Comparison of ENCODE assay signal across 10 cellular contexts in genomic region chr2:84897773-84898172, GRCh38. TPM values are rescaled to one million over a fixed set of nuclear protein-coding genes. Genes with fewer than 3 reads are reported as not detected.
A peak's percentile ranks its signal among the peaks of the same experiment; 100 is the strongest.
DNase-seq lines count a peak whose midpoint lies in the region; ATAC-seq, FAIRE-seq and TF ChIP-seq lines count a peak whose summit lies in the region.
"Had no signal": no experiment of that assay in that cellular context is flagged by ENCODE, and none has a peak within 500 bp of the region (broad histone marks: within the 10 kb centered on the region; RNA-seq: fewer than 3 reads in every experiment).

No MANE protein-coding gene starts in this region.

- intact Hi-C loops in mammary epithelial cell (cut with micrococcal nuclease) (no loop called here), pancreas (cut with DNase I) (no loop called here)

- H3K27me3 ChIP-seq in OCI-LY1 (ENCODE audit: insufficient read depth, low read length) (no peaks in the 10 kb centered on the region), mammary epithelial cell (ENCODE audit: insufficient read depth, low read length) (no peaks in the 10 kb centered on the region), skeletal muscle tissue (ENCODE audit: control insufficient read depth in 3 of 3, insufficient read depth in 3 of 3, low read length in 3 of 3) (no peaks in the 10 kb centered on the region), pancreas (no peaks in the 10 kb centered on the region)

- H3K4me2 ChIP-seq in OCI-LY1 (ENCODE audit: low read length): peak overlapping the region; percentile 42; the same call in 1 of the 2 replicates
- peak overlapping the region; percentile 56 for H3K4me2 ChIP-seq in mammary epithelial cell (ENCODE audit: insufficient read depth, low read depth, low read length)

- H3K36me3 ChIP-seq in OCI-LY1 (ENCODE audit: insufficient read depth, low read length) (no peaks in the 10 kb centered on the region), mammary epithelial cell (ENCODE audit: insufficient read depth, low read length) (no peaks in the 10 kb centered on the region), skeletal muscle tissue (ENCODE audit: control insufficient read depth in 3 of 3, insufficient read depth in 3 of 3, low read length in 3 of 3) (no peaks in the 10 kb centered on the region), pancreas (no peaks in the 10 kb centered on the region)

- H3K9me2 ChIP-seq in OCI-LY1 (ENCODE audit: low read depth, low read length): no peaks in the 10 kb centered on the region

- peak overlapping the region; percentile 57; the same call in 1 of the 2 replicates for H2AFZ ChIP-seq in OCI-LY1 (ENCODE audit: low read length)
- H2AFZ ChIP-seq in mammary epithelial cell (ENCODE audit: low read depth, low read length): no peak overlapping the region

- H3K9ac ChIP-seq in OCI-LY1 (ENCODE audit: low read length) (no peak overlapping the region; the same call in 1 of the 2 replicates), mammary epithelial cell (ENCODE audit: insufficient read depth, low read length) (no peak overlapping the region), skeletal muscle tissue (ENCODE audit: low read depth in 1 of 3, low read length in 3 of 3) (no peak overlapping the region)
- H3K9ac ChIP-seq: parathyroid adenoma had no signal

- in situ Hi-C loops in mammary epithelial cell (cut with MboI; ENCODE audit: low sequenced_read_pairs in 2 of 2): loop anchor here in 1 of 2 donors (25.0 kb wide), 1 partner anchor 410 kb away; no protein-coding TSS in a partner anchor

- TSS peak; percentile 40 for BruUV-seq in mammary epithelial cell (replicated peaks; lab: Mats Ljungman, UMichigan)

- H3K4me1 ChIP-seq in OCI-LY1 (ENCODE audit: insufficient read depth, low read length, severe bottlenecking): peaks cover 35% of the 10 kb centered on the region
- H3K4me1 ChIP-seq in mammary epithelial cell (ENCODE audit: insufficient read depth, low read length): peaks cover 41% of the 10 kb centered on the region
- peaks cover 6 to 9% (median 7%) of the 10 kb centered on the region in 3 donors for H3K4me1 ChIP-seq in skeletal muscle tissue (ENCODE audit: control insufficient read depth in 3 of 3, insufficient read depth in 3 of 3, low read length in 3 of 3)
- peaks cover 0 to 23% (median 20%) of the 10 kb centered on the region in 3 donors for H3K4me1 ChIP-seq in pancreas
- H3K4me1 ChIP-seq: parathyroid adenoma had no signal

- peak overlapping the region; percentile 88 for H3K27ac ChIP-seq in OCI-LY1 (ENCODE audit: low read depth, low read length, poor library complexity, severe bottlenecking)
- H3K27ac ChIP-seq in mammary epithelial cell (ENCODE audit: insufficient read depth, low read depth, low read length): peak overlapping the region; percentile 58
- H3K27ac ChIP-seq in skeletal muscle tissue (ENCODE audit: low read depth, low read length): peak overlapping the region; percentile 22
- peak overlapping the region in 2 of 4 donors; percentile 43 to 68 for H3K27ac ChIP-seq in pancreas
- H3K27ac ChIP-seq: parathyroid adenoma had no signal

- DNase-seq in mammary epithelial cell: no peak
- no peak for DNase-seq in pancreas
- DNase-seq in hippocampal formation (lab: John Stamatoyannopoulos, UW): no peak
- no peak for DNase-seq in cerebellar cortex (ENCODE audit: low spot score)

- H3F3A ChIP-seq in OCI-LY1 (ENCODE audit: insufficient read depth, low read length): 0 out of 2 replicates have a peak, but pooled peaks cover 3% of the 10 kb centered on the region

- H3K9me3 ChIP-seq in OCI-LY1 (ENCODE audit: low read length): no peaks in the 10 kb centered on the region
- no peaks in the 10 kb centered on the region for H3K9me3 ChIP-seq in mammary epithelial cell (replicated peaks; ENCODE audit: insufficient read depth, low read length)
- no peaks in the 10 kb centered on the region for H3K9me3 ChIP-seq in skeletal muscle tissue (ENCODE audit: control insufficient read depth in 3 of 3, low read length in 3 of 3)
- H3K9me3 ChIP-seq in pancreas: no peaks in the 10 kb centered on the region

- H3K4me3 ChIP-seq in OCI-LY1 (ENCODE audit: low read depth, low read length, poor library complexity, severe bottlenecking): no peak overlapping the region
- H3K4me3 ChIP-seq in mammary epithelial cell (replicated peaks in 1 of 3; ENCODE audit: insufficient read depth in 1 of 3, low read depth in 2 of 3, low read length in 3 of 3): no peak overlapping the region
- no peak overlapping the region for H3K4me3 ChIP-seq in skeletal muscle tissue (ENCODE audit: low read length in 3 of 3)
- H3K4me3 ChIP-seq in pancreas: no peak overlapping the region

- TF ChIP-seq CTCF in OCI-LY1 (IDR thresholded peaks at IDR 0.05; ENCODE audit: low read length): no peak
- no peak for TF ChIP-seq CTCF in mammary epithelial cell (conservative IDR thresholded peaks at IDR 0.05 in 1 of 2, IDR thresholded peaks at IDR 0.05 in 1 of 2; ENCODE audit: extremely low read depth in 1 of 2, insufficient read depth in 1 of 2, low read depth in 1 of 2, low read length in 2 of 2)
- TF ChIP-seq CTCF in pancreas (IDR thresholded peaks at IDR 0.05): no peak

- H4K20me1 ChIP-seq in OCI-LY1 (ENCODE audit: insufficient read depth, low read length) (no peaks in the 10 kb centered on the region), mammary epithelial cell (ENCODE audit: insufficient read depth, low read length) (no peaks in the 10 kb centered on the region)

- peak; percentile 38 for ATAC-seq in GM18502 (IDR thresholded peaks at IDR 0.05; ENCODE audit: poor library complexity, unreplicated experiment)
- no peak for ATAC-seq in pancreas
- ATAC-seq in HG03354 (IDR thresholded peaks at IDR 0.05; ENCODE audit: poor library complexity, severe bottlenecking, unreplicated experiment): no peak

- H3K79me2 ChIP-seq in OCI-LY1 (ENCODE audit: insufficient read depth, low read length) (no peaks in the 10 kb centered on the region), mammary epithelial cell (ENCODE audit: insufficient read depth, low read length) (no peaks in the 10 kb centered on the region)
- H3K79me2 ChIP-seq: parathyroid adenoma had no signal

- CTCF ChIA-PET in mammary epithelial cell (lab: Charles Lee; ENCODE audit: low non-redundant PET): no interaction called here

- no peak for FAIRE-seq in pancreas (lab: Jason Lieb, UNC)
- FAIRE-seq: G401.6 had no signal

- dilution Hi-C loops in mammary epithelial cell (cut with HindIII; ENCODE audit: low sequenced_read_pairs): no loop called here

- 24% methylated on average over 1 of the region's 1 CpG for WGBS in mammary epithelial cell (ENCODE audit: low coverage, missing lambda C conversion rate)
- 67 to 90% methylated on average over 1 of the region's 1 CpG for WGBS in pancreas, 2 donors

RNA-seq across cellular contexts. Expression of gene TMSB10, which starts 7.7 kb away (rescaled TPM):
- total RNA-seq in mammary epithelial cell: 1,000 to 10,000 TPM; 3,165 to 4,185 TPM
- polyA plus RNA-seq in mammary epithelial cell: 9,658 TPM
- 1,882 TPM for polyA minus RNA-seq in mammary epithelial cell
- 3,298 TPM for total RNA-seq in skeletal muscle tissue
- 100 to 1,000 TPM; 134 to 700 (median 213) TPM for total RNA-seq in pancreas
- polyA plus RNA-seq in pancreas: 1,000 to 10,000 TPM in 1 of 2 donors, 100 to 1,000 TPM in 1; 585 to 1,099 TPM

RNA-seq across cellular contexts. Expression of gene TRABD2A, which starts 16.9 kb away (rescaled TPM):
- total RNA-seq in mammary epithelial cell: 10 to 100 TPM in 1 of 2 donors, 1 to 10 TPM in 1; 9.7 to 20.7 TPM
- 11.5 TPM for polyA plus RNA-seq in mammary epithelial cell
- polyA minus RNA-seq in mammary epithelial cell: 16.4 TPM
- total RNA-seq in skeletal muscle tissue: 1.0 TPM
- total RNA-seq in pancreas: under 1 TPM in 5 of 6 donors, not detected in 1; 0.19 to 0.59 (median 0.28) TPM
- under 1 TPM; 0.27 to 0.33 TPM for polyA plus RNA-seq in pancreas
